ENCODE assay signal across 8 cellular contexts in genomic region chr1:153490272-153491051, GRCh38. TPM values are rescaled to one million over a fixed set of nuclear protein-coding genes. Genes with fewer than 3 reads are reported as not detected.
DNase-seq lines count a peak whose midpoint lies in the region; ATAC-seq and TF ChIP-seq lines count a peak whose summit lies in the region.

No MANE protein-coding gene starts in this region.

- H3K27me3 Mint-ChIP-seq in naive thymus-derived CD4-positive, alpha-beta T cell, result peaks cover 6 to 28% (median 14%) of the 10 kb centered on the region in 5 donors

- no peak overlapping the region for H3K4me3 ChIP-seq in cardiac fibroblast (replicated peaks in 1 of 2; ENCODE audit: low read depth in 2 of 2, low read length in 2 of 2)
- H3K4me3 ChIP-seq in naive thymus-derived CD4-positive, alpha-beta T cell (ENCODE audit: low read length), result no peak overlapping the region

- H3K27me3 ChIP-seq in naive thymus-derived CD4-positive, alpha-beta T cell (ENCODE audit: control insufficient read depth in 2 of 2, insufficient read depth in 2 of 2, low read length in 2 of 2), result peaks cover 0 to 3% of the 10 kb centered on the region in 2 donors

- H3K36me3 Mint-ChIP-seq in naive thymus-derived CD4-positive, alpha-beta T cell, result no peaks in the 10 kb centered on the region

- TF ChIP-seq CTCF in cardiac fibroblast (IDR thresholded peaks at IDR 0.05; ENCODE audit: low read depth, low read length), result no peak

- no peaks in the 10 kb centered on the region for H3K4me1 ChIP-seq in naive thymus-derived CD4-positive, alpha-beta T cell (ENCODE audit: control insufficient read depth in 2 of 2, insufficient read depth in 2 of 2, low read length in 2 of 2)

- H3K9me3 Mint-ChIP-seq in naive thymus-derived CD4-positive, alpha-beta T cell, result no peaks in the 10 kb centered on the region

- no peaks in the 10 kb centered on the region for H3K9me3 ChIP-seq in naive thymus-derived CD4-positive, alpha-beta T cell (ENCODE audit: control insufficient read depth in 2 of 3, low read length in 3 of 3)

- no peaks in the 10 kb centered on the region for H3K36me3 ChIP-seq in naive thymus-derived CD4-positive, alpha-beta T cell (ENCODE audit: control insufficient read depth in 2 of 3, insufficient read depth in 3 of 3, low read length in 3 of 3)

- intact Hi-C loops in naive thymus-derived CD4-positive, alpha-beta T cell (cut with micrococcal nuclease), result no loop called here

- no peak overlapping the region for H3K27ac ChIP-seq in naive thymus-derived CD4-positive, alpha-beta T cell (ENCODE audit: low read depth, low read length)

- peaks cover 0 to 8% (median 0%) of the 10 kb centered on the region in 7 donors for H3K4me1 Mint-ChIP-seq in naive thymus-derived CD4-positive, alpha-beta T cell

- H3K4me3 Mint-ChIP-seq in naive thymus-derived CD4-positive, alpha-beta T cell, result no peak overlapping the region

- DNase-seq in HCEC 1CT (peak; percentile 96), NCI-H460 (ENCODE audit: extremely low read depth, low read depth) (peak; percentile 53), cardiac fibroblast (ENCODE audit: low read depth in 2 of 2) (peak; percentile 91 to 97), cerebellar cortex (ENCODE audit: low spot score) (no peak), GDM1 (lab: John Stamatoyannopoulos, UW) (no peak)
- DNase-seq in naive thymus-derived CD4-positive, alpha-beta T cell, result peak in 1 of 9 donors; percentile 41

- ATAC-seq in naive thymus-derived CD4-positive, alpha-beta T cell, result peak; percentile 54
- ATAC-seq in GM21825 (IDR thresholded peaks at IDR 0.05; ENCODE audit: unreplicated experiment), result no peak
- no peak for ATAC-seq in HG03571 (IDR thresholded peaks at IDR 0.05; ENCODE audit: unreplicated experiment)

- H3K27ac Mint-ChIP-seq in naive thymus-derived CD4-positive, alpha-beta T cell, result peak overlapping the region in 1 of 9 donors; percentile 68

- POLR2A ChIA-PET in naive thymus-derived CD4-positive, alpha-beta T cell (lab: Charles Lee), result no interaction called here

- CTCF ChIA-PET in naive thymus-derived CD4-positive, alpha-beta T cell (lab: Charles Lee), result interaction anchor here (0.6 to 6.2 kb wide), 2 partner anchors 11 to 137 kb away, joined by 3 to 51 read pairs; no protein-coding TSS in a partner anchor

RNA-seq across cellular contexts. Expression of gene S100A7, which starts 30.0 kb away (rescaled TPM):
- not detected in 2 replicates for total RNA-seq in NCI-H460 (2014; rRNA removed; shearing (Covaris generic))
- not detected in 2 replicates for polyA plus RNA-seq in NCI-H460 (2014; cell fraction: nucleus; rRNA removed)
- not detected for total RNA-seq in naive thymus-derived CD4-positive, alpha-beta T cell
- not detected for polyA plus RNA-seq in naive thymus-derived CD4-positive, alpha-beta T cell

RNA-seq across cellular contexts. Expression of gene S100A6, which starts 45.3 kb away (rescaled TPM):
- total RNA-seq in NCI-H460 (2014; rRNA removed; shearing (Covaris generic)), result 743 and 832 TPM in 2 replicates
- polyA plus RNA-seq in NCI-H460 (2014; cell fraction: nucleus; rRNA removed), result 380 and 540 TPM in 2 replicates
- 100 to 1,000 TPM; 178 to 433 (median 201) TPM for total RNA-seq in naive thymus-derived CD4-positive, alpha-beta T cell
- 100 to 1,000 TPM; 424 to 568 TPM for polyA plus RNA-seq in naive thymus-derived CD4-positive, alpha-beta T cell

RNA-seq across cellular contexts. Expression of gene S100A5, which starts 50.3 kb away (rescaled TPM):
- 0.30 TPM in 1 of 2 replicates, not detected in the other for total RNA-seq in NCI-H460 (2014; rRNA removed; shearing (Covaris generic))
- polyA plus RNA-seq in NCI-H460 (2014; cell fraction: nucleus; rRNA removed), result not detected in 2 replicates
- 1 to 10 TPM in 2 of 5 experiments, under 1 TPM in 1, not detected in 2; 0.78 to 2.0 (median 1.2) TPM for total RNA-seq in naive thymus-derived CD4-positive, alpha-beta T cell
- polyA plus RNA-seq in naive thymus-derived CD4-positive, alpha-beta T cell, result 1 to 10 TPM in 1 of 2 donors, under 1 TPM in 1; 0.91 to 1.5 TPM

RNA-seq across cellular contexts. Expression of gene S100A4, which starts 55.1 kb away (rescaled TPM):
- 201 and 238 TPM in 2 replicates for total RNA-seq in NCI-H460 (2014; rRNA removed; shearing (Covaris generic))
- 458 and 480 TPM in 2 replicates for polyA plus RNA-seq in NCI-H460 (2014; cell fraction: nucleus; rRNA removed)
- total RNA-seq in naive thymus-derived CD4-positive, alpha-beta T cell, result 100 to 1,000 TPM in 3 of 5 experiments, 10 to 100 TPM in 2; 54.0 to 766 (median 204) TPM
- 100 to 1,000 TPM; 259 to 359 TPM for polyA plus RNA-seq in naive thymus-derived CD4-positive, alpha-beta T cell

RNA-seq across cellular contexts. Expression of gene S100A3, which starts 58.6 kb away (rescaled TPM):
- total RNA-seq in NCI-H460 (2014; rRNA removed; shearing (Covaris generic)), result 1.1 and 3.4 TPM in 2 replicates
- 6.3 and 9.0 TPM in 2 replicates for polyA plus RNA-seq in NCI-H460 (2014; cell fraction: nucleus; rRNA removed)
- not detected for total RNA-seq in naive thymus-derived CD4-positive, alpha-beta T cell
- not detected for polyA plus RNA-seq in naive thymus-derived CD4-positive, alpha-beta T cell

Comparison
In these comparisons a context has a peak if more than half of its experiments do, and no peak if none do; other contexts are left out.
1. DNase-seq: peak in HCEC 1CT (single experiment), NCI-H460 (single experiment) and cardiac fibroblast (2 of 2); none in cerebellar cortex (single experiment) and GDM1 (single experiment).